Comparison of ENCODE assay signal across 38 cellular contexts in the genomic region with DNA sequence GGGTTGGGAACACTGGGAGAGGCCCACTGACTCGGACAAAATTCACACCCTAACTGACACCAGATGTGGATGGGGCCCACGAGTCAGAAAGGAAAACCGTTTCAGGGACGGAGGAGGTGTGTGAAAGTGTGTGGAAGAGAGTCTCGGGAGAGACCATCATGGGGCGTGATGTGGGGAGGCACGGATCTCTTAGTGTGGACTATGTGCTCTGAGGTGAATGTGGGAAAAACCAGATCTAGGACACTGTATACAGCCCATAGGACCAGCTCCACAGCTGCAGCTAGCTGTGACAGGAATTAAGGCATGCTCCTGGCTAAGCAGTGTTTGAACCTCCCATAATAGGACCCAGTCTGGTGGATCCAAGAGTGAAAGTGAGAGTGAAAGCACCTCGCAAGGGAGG.
"Had no signal": no experiment of that assay in that cellular context is flagged by ENCODE, and none has a peak within 500 bp of the region (broad histone marks: within the 10 kb centered on the region; RNA-seq: fewer than 3 reads in every experiment).

No MANE protein-coding gene starts in this region.

- H3K4me3 ChIP-seq: adrenal gland, ascending aorta, body of pancreas, breast epithelium, cardiac muscle cell had no signal

- H3K27ac ChIP-seq: adrenal gland, ascending aorta, body of pancreas, brain microvascular endothelial cell, breast epithelium, cardiac muscle cell had no signal

- H3K27me3 Mint-ChIP-seq: activated naive CD4-positive, alpha-beta T cell treated with anti-CD3 and anti-CD28 coated beads, Interleukin-2, amount 10 ng/mL, durations not matched to agents 7 days and 5 days; activated naive CD4-positive, alpha-beta T cell treated with anti-CD3 and anti-CD28 coated beads, Interleukin-2, amount 50 U/mL, for 24 hours; activated naive CD8-positive, alpha-beta T cell; activated naive CD8-positive, alpha-beta T cell treated with anti-CD3 and anti-CD28 coated beads for 36 hours; activated naive CD8-positive, alpha-beta T cell treated with anti-CD3 and anti-CD28 coated beads, Interleukin-2, amount 10 ng/mL, durations not matched to agents 7 days and 5 days; activated naive CD8-positive, alpha-beta T cell treated with anti-CD3 and anti-CD28 coated beads, Interleukin-2, amount 50 U/mL, for 24 hours; activated T-cell treated with anti-CD3 and anti-CD28 coated beads, Interleukin-2, amount 50 U/mL, for 24 hours; activated T-helper 17 cell treated with anti-CD3 and anti-CD28 coated beads, Interleukin-2, amount 50 U/mL, for 72 hours; central memory CD8-positive, alpha-beta T cell had no signal

- DNase-seq: activated effector memory CD4-positive, alpha-beta T cell treated with anti-CD3 and anti-CD28 coated beads, Interleukin-2, amount 50 U/mL, for 16 hours; activated effector memory CD4-positive, alpha-beta T cell treated with Interleukin-2 at 50 U/mL for 16 hours; activated gamma-delta T cell; activated gamma-delta T cell treated with Interleukin-2 at 50 U/mL for 16 hours; activated naive CD4-positive, alpha-beta T cell; activated naive CD4-positive, alpha-beta T cell treated with anti-CD3 and anti-CD28 coated beads for 36 hours; activated naive CD4-positive, alpha-beta T cell treated with anti-CD3 and anti-CD28 coated beads, Interleukin-2, amount 10 ng/mL, durations not matched to agents 7 days and 5 days; activated naive CD4-positive, alpha-beta T cell treated with anti-CD3 and anti-CD28 coated beads, Interleukin-2, amount 50 U/mL, for 16 hours; activated naive CD4-positive, alpha-beta T cell treated with Interleukin-2 at 50 U/mL for 16 hours; activated naive CD8-positive, alpha-beta T cell treated with anti-CD3 and anti-CD28 coated beads for 36 hours; activated naive CD8-positive, alpha-beta T cell treated with anti-CD3 and anti-CD28 coated beads, Interleukin-2, amount 10 ng/mL, durations not matched to agents 7 days and 5 days; activated naive CD8-positive, alpha-beta T cell treated with anti-CD3 and anti-CD28 coated beads, Interleukin-2, amount 50 U/mL, for 24 hours; activated T-cell treated with anti-CD3 and anti-CD28 coated beads, Interleukin-2, amount 50 U/mL, for 1 hour; activated T-cell treated with anti-CD3 and anti-CD28 coated beads, Interleukin-2, amount 50 U/mL, for 24 hours; activated T-cell treated with anti-CD3 and anti-CD28 coated beads, Interleukin-2, amount 50 U/mL, for 4 hours; activated T-cell treated with anti-CD3 and anti-CD28 coated beads, Interleukin-2, amount 50 U/mL, for 48 hours; activated T-cell treated with anti-CD3 and anti-CD28 coated beads, Interleukin-2, amount 50 U/mL, for 72 hours; adrenal gland; amniotic stem cell; amygdala; anterior cingulate cortex; aorta; body of pancreas; brain microvascular endothelial cell; caudate nucleus; central memory CD4-positive, alpha-beta T cell; cerebellar nuclear complex had no signal

- ATAC-seq: activated naive CD4-positive, alpha-beta T cell treated with anti-CD3 and anti-CD28 coated beads, Interleukin-2, amount 50 U/mL, for 72 hours; activated naive CD8-positive, alpha-beta T cell treated with anti-CD3 and anti-CD28 coated beads, Interleukin-2, amount 50 U/mL, for 24 hours; activated T-cell treated with anti-CD3 and anti-CD28 coated beads, Interleukin-2, amount 50 U/mL, for 4 hours; activated T-cell treated with anti-CD3 and anti-CD28 coated beads, Interleukin-2, amount 50 U/mL, for 72 hours; activated T-helper 17 cell treated with anti-CD3 and anti-CD28 coated beads, Interleukin-2, amount 50 U/mL, for 72 hours; body of pancreas had no signal

- H3K9me3 Mint-ChIP-seq: activated naive CD4-positive, alpha-beta T cell treated with anti-CD3 and anti-CD28 coated beads, Interleukin-2, amount 50 U/mL, for 24 hours; activated naive CD8-positive, alpha-beta T cell treated with anti-CD3 and anti-CD28 coated beads, Interleukin-2, amount 10 ng/mL, durations not matched to agents 7 days and 5 days; activated T-cell treated with anti-CD3 and anti-CD28 coated beads, Interleukin-2, amount 50 U/mL, for 4 hours; activated T-helper 1 cell treated with anti-CD3 and anti-CD28 coated beads, Interleukin-12 subunit alpha, Interleukin-12 subunit beta, Interleukin-2, Interleukin-4 antibody, amounts not matched to agents 30 ng/mL and 10 ng/mL and 1 ng/mL, durations not matched to agents 14 hours and 24 hours and 36 hours had no signal

- H3K36me3 Mint-ChIP-seq: activated naive CD4-positive, alpha-beta T cell treated with anti-CD3 and anti-CD28 coated beads, Interleukin-2, amount 10 ng/mL, durations not matched to agents 7 days and 5 days; activated naive CD4-positive, alpha-beta T cell treated with anti-CD3 and anti-CD28 coated beads, Interleukin-2, amount 50 U/mL, for 24 hours; activated naive CD4-positive, alpha-beta T cell treated with anti-CD3 and anti-CD28 coated beads, Interleukin-2, amount 50 U/mL, for 72 hours; activated naive CD8-positive, alpha-beta T cell; activated naive CD8-positive, alpha-beta T cell treated with anti-CD3 and anti-CD28 coated beads for 36 hours; activated naive CD8-positive, alpha-beta T cell treated with anti-CD3 and anti-CD28 coated beads, Interleukin-2, amount 10 ng/mL, durations not matched to agents 7 days and 5 days; brain had no signal

- H3K4me1 ChIP-seq: adrenal gland, ascending aorta, body of pancreas, breast epithelium had no signal

- H3K4me3 Mint-ChIP-seq: activated naive CD4-positive, alpha-beta T cell treated with anti-CD3 and anti-CD28 coated beads for 36 hours; activated naive CD4-positive, alpha-beta T cell treated with anti-CD3 and anti-CD28 coated beads, Interleukin-2, amount 10 ng/mL, durations not matched to agents 7 days and 5 days; activated naive CD4-positive, alpha-beta T cell treated with anti-CD3 and anti-CD28 coated beads, Interleukin-2, amount 50 U/mL, for 24 hours; activated naive CD8-positive, alpha-beta T cell; activated naive CD8-positive, alpha-beta T cell treated with anti-CD3 and anti-CD28 coated beads for 36 hours; activated naive CD8-positive, alpha-beta T cell treated with anti-CD3 and anti-CD28 coated beads, Interleukin-2, amount 10 ng/mL, durations not matched to agents 7 days and 5 days; activated naive CD8-positive, alpha-beta T cell treated with anti-CD3 and anti-CD28 coated beads, Interleukin-2, amount 50 U/mL, for 24 hours; activated T-cell treated with anti-CD3 and anti-CD28 coated beads, Interleukin-2, amount 50 U/mL, for 24 hours; activated T-cell treated with anti-CD3 and anti-CD28 coated beads, Interleukin-2, amount 50 U/mL, for 4 hours; activated T-cell treated with anti-CD3 and anti-CD28 coated beads, Interleukin-2, amount 50 U/mL, for 72 hours; activated T-helper 1 cell treated with anti-CD3 and anti-CD28 coated beads, Interleukin-12 subunit alpha, Interleukin-12 subunit beta, Interleukin-2, Interleukin-4 antibody, amounts not matched to agents 30 ng/mL and 10 ng/mL and 1 ng/mL, durations not matched to agents 14 hours and 24 hours and 36 hours; activated T-helper 17 cell treated with anti-CD3 and anti-CD28 coated beads, Interleukin-2, amount 50 U/mL, for 72 hours; brain; central memory CD8-positive, alpha-beta T cell had no signal

- H3K27me3 ChIP-seq: adrenal gland, ascending aorta, body of pancreas, brain microvascular endothelial cell, breast epithelium, cardiac muscle cell had no signal

- H3K9me3 ChIP-seq: adrenal gland, ascending aorta, body of pancreas, breast epithelium had no signal

- H3K4me1 Mint-ChIP-seq: activated naive CD4-positive, alpha-beta T cell treated with anti-CD3 and anti-CD28 coated beads, Interleukin-2, amount 10 ng/mL, durations not matched to agents 7 days and 5 days; activated naive CD4-positive, alpha-beta T cell treated with anti-CD3 and anti-CD28 coated beads, Interleukin-2, amount 50 U/mL, for 24 hours; activated naive CD8-positive, alpha-beta T cell treated with anti-CD3 and anti-CD28 coated beads for 36 hours; activated naive CD8-positive, alpha-beta T cell treated with anti-CD3 and anti-CD28 coated beads, Interleukin-2, amount 10 ng/mL, durations not matched to agents 7 days and 5 days; activated naive CD8-positive, alpha-beta T cell treated with anti-CD3 and anti-CD28 coated beads, Interleukin-2, amount 50 U/mL, for 24 hours; activated T-helper 17 cell treated with anti-CD3 and anti-CD28 coated beads, Interleukin-2, amount 50 U/mL, for 72 hours; brain; central memory CD8-positive, alpha-beta T cell had no signal

- H3K27ac Mint-ChIP-seq: activated naive CD4-positive, alpha-beta T cell treated with anti-CD3 and anti-CD28 coated beads for 36 hours; activated naive CD4-positive, alpha-beta T cell treated with anti-CD3 and anti-CD28 coated beads, Interleukin-2, amount 10 ng/mL, durations not matched to agents 7 days and 5 days; activated naive CD4-positive, alpha-beta T cell treated with anti-CD3 and anti-CD28 coated beads, Interleukin-2, amount 50 U/mL, for 72 hours; activated naive CD8-positive, alpha-beta T cell; activated naive CD8-positive, alpha-beta T cell treated with anti-CD3 and anti-CD28 coated beads for 36 hours; activated naive CD8-positive, alpha-beta T cell treated with anti-CD3 and anti-CD28 coated beads, Interleukin-2, amount 10 ng/mL, durations not matched to agents 7 days and 5 days; activated naive CD8-positive, alpha-beta T cell treated with anti-CD3 and anti-CD28 coated beads, Interleukin-2, amount 50 U/mL, for 24 hours; activated T-cell treated with anti-CD3 and anti-CD28 coated beads, Interleukin-2, amount 50 U/mL, for 24 hours; activated T-cell treated with anti-CD3 and anti-CD28 coated beads, Interleukin-2, amount 50 U/mL, for 72 hours; activated T-helper 1 cell treated with anti-CD3 and anti-CD28 coated beads, Interleukin-12 subunit alpha, Interleukin-12 subunit beta, Interleukin-2, Interleukin-4 antibody, amounts not matched to agents 30 ng/mL and 10 ng/mL and 1 ng/mL, durations not matched to agents 14 hours and 24 hours and 36 hours; activated T-helper 17 cell treated with anti-CD3 and anti-CD28 coated beads, Interleukin-2, amount 50 U/mL, for 72 hours; activated T-helper 2 cell treated with anti-CD3 and anti-CD28 coated beads, Interferon-gamma antibody, Interleukin-2, Interleukin-4, amounts not matched to agents 10 μg/mL and 5 μg/mL and 100 μg/mL, durations not matched to agents 14 hours and 24 hours and 36 hours; brain had no signal

- H3K36me3 ChIP-seq: adrenal gland, ascending aorta, brain microvascular endothelial cell, breast epithelium, cardiac muscle cell had no signal
